ENCODE assay signal across 1 cellular context in genomic region chr1:220243947-220244346, GRCh38.
TF ChIP-seq lines count a peak whose summit lies in the region.

No MANE protein-coding gene starts in this region.

TF ChIP-seq in GM23338, 12 proteins besides CTCF, POLR2A, EP300 and RAD21 (continued from another document):
- TF ChIP-seq, protein P1, sequence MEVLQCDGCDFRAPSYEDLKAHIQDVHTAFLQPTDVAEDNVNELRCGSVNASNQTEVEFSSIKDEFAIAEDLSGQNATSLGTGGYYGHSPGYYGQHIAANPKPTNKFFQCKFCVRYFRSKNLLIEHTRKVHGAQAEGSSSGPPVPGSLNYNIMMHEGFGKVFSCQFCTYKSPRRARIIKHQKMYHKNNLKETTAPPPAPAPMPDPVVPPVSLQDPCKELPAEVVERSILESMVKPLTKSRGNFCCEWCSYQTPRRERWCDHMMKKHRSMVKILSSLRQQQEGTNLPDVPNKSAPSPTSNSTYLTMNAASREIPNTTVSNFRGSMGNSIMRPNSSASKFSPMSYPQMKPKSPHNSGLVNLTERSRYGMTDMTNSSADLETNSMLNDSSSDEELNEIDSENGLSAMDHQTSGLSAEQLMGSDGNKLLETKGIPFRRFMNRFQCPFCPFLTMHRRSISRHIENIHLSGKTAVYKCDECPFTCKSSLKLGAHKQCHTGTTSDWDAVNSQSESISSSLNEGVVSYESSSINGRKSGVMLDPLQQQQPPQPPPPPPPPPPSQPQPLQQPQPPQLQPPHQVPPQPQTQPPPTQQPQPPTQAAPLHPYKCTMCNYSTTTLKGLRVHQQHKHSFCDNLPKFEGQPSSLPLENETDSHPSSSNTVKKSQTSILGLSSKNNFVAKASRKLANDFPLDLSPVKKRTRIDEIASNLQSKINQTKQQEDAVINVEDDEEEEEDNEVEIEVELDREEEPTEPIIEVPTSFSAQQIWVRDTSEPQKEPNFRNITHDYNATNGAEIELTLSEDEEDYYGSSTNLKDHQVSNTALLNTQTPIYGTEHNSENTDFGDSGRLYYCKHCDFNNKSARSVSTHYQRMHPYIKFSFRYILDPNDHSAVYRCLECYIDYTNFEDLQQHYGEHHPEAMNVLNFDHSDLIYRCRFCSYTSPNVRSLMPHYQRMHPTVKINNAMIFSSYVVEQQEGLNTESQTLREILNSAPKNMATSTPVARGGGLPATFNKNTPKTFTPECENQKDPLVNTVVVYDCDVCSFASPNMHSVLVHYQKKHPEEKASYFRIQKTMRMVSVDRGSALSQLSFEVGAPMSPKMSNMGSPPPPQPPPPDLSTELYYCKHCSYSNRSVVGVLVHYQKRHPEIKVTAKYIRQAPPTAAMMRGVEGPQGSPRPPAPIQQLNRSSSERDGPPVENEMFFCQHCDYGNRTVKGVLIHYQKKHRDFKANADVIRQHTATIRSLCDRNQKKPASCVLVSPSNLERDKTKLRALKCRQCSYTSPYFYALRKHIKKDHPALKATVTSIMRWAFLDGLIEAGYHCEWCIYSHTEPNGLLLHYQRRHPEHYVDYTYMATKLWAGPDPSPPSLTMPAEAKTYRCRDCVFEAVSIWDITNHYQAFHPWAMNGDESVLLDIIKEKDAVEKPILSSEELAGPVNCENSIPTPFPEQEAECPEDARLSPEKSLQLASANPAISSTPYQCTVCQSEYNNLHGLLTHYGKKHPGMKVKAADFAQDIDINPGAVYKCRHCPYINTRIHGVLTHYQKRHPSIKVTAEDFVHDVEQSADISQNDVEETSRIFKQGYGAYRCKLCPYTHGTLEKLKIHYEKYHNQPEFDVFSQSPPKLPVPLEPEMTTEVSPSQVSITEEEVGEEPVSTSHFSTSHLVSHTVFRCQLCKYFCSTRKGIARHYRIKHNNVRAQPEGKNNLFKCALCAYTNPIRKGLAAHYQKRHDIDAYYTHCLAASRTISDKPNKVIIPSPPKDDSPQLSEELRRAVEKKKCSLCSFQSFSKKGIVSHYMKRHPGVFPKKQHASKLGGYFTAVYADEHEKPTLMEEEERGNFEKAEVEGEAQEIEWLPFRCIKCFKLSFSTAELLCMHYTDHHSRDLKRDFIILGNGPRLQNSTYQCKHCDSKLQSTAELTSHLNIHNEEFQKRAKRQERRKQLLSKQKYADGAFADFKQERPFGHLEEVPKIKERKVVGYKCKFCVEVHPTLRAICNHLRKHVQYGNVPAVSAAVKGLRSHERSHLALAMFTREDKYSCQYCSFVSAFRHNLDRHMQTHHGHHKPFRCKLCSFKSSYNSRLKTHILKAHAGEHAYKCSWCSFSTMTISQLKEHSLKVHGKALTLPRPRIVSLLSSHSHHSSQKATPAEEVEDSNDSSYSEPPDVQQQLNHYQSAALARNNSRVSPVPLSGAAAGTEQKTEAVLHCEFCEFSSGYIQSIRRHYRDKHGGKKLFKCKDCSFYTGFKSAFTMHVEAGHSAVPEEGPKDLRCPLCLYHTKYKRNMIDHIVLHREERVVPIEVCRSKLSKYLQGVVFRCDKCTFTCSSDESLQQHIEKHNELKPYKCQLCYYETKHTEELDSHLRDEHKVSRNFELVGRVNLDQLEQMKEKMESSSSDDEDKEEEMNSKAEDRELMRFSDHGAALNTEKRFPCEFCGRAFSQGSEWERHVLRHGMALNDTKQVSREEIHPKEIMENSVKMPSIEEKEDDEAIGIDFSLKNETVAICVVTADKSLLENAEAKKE (CRISPR knock-in tag; IDR thresholded peaks at IDR 0.05): no peak
- TF ChIP-seq NANOG (IDR thresholded peaks at IDR 0.05; ENCODE audit: borderline replicate concordance): no peak
- no peak for TF ChIP-seq REST (IDR thresholded peaks at IDR 0.05; ENCODE audit: unreplicated experiment)
- TF ChIP-seq ZNF331 (CRISPR knock-in tag; IDR thresholded peaks at IDR 0.05; ENCODE audit: low read depth): no peak
- TF ChIP-seq, protein P2, sequence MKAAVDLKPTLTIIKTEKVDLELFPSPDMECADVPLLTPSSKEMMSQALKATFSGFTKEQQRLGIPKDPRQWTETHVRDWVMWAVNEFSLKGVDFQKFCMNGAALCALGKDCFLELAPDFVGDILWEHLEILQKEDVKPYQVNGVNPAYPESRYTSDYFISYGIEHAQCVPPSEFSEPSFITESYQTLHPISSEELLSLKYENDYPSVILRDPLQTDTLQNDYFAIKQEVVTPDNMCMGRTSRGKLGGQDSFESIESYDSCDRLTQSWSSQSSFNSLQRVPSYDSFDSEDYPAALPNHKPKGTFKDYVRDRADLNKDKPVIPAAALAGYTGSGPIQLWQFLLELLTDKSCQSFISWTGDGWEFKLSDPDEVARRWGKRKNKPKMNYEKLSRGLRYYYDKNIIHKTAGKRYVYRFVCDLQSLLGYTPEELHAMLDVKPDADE (IDR thresholded peaks at IDR 0.05): no peak
